Comparison of ENCODE assay signal across 24 cellular contexts in the genomic region with DNA sequence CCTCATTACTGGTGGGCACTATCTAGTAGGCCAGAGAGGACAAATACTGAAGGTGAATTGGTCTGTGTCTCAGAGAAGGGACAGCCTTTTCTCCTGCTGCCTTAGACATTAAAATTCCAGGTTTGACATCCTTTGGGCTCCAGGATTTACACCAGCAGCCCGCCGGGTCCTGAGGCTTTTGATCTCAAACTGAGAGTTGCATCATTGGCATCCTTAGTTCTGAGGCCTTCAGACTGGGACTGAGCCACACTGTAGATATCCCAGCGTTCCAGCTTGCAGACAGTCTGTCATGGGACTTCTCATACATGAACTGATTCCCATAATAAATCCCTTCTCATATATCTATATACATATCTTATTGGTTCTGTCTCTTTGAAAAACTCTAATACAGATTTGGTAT.
"Had no signal": no experiment of that assay in that cellular context is flagged by ENCODE, and none has a peak within 500 bp of the region (broad histone marks: within the 10 kb centered on the region; RNA-seq: fewer than 3 reads in every experiment).

No MANE protein-coding gene starts in this region.

- H3K36me3 ChIP-seq: esophagus muscularis mucosa, left ventricle myocardium inferior, lower lobe of right lung, neural progenitor cell, prostate gland, suprapubic skin, thyroid gland, upper lobe of right lung, vagina had no signal

- H3K9ac ChIP-seq: neural progenitor cell, parathyroid adenoma had no signal

- H3K4me1 ChIP-seq: neural progenitor cell, parathyroid adenoma, prostate gland, upper lobe of right lung had no signal

- H3K4me3 Mint-ChIP-seq: immature natural killer cell, memory B cell, neural progenitor cell had no signal

- H3K27me3 Mint-ChIP-seq: memory B cell had no signal

- H3K4me3 ChIP-seq: coronary artery, esophagus muscularis mucosa, left ventricle myocardium inferior, lower lobe of right lung, neural progenitor cell, prostate gland, skin epidermis, suprapubic skin, thyroid gland, upper lobe of right lung, vagina had no signal

- DNase-seq: effector CD4-positive, alpha-beta T cell; immature natural killer cell; left ventricle myocardium inferior; lower lobe of right lung; midbrain; occipital lobe; retina; stimulated activated CD4-positive, alpha-beta T cell treated with anti-CD3 and anti-CD28 coated beads, Interleukin-2, amount 100 ng/mL, for 48 hours; stimulated activated naive CD8-positive, alpha-beta T cell treated with anti-CD3 and anti-CD28 coated beads, Interleukin-15, Interleukin-2, amounts not matched to agents 100 U/mL and 50 U/mL, for 24 hours; thyroid gland; upper lobe of right lung had no signal

- H3K27me3 ChIP-seq: esophagus muscularis mucosa, neural progenitor cell, suprapubic skin, thyroid gland, upper lobe of right lung, vagina had no signal

- H3K27ac ChIP-seq: coronary artery, esophagus muscularis mucosa, left ventricle myocardium inferior, lower lobe of right lung, neural progenitor cell, parathyroid adenoma, prostate gland, skin epidermis, suprapubic skin, thyroid gland, upper lobe of right lung, vagina had no signal

- H3K79me2 ChIP-seq: parathyroid adenoma had no signal

- H3K9me3 ChIP-seq: esophagus muscularis mucosa, left ventricle myocardium inferior, lower lobe of right lung, prostate gland, suprapubic skin, thyroid gland, upper lobe of right lung, vagina had no signal

- H3K4me2 ChIP-seq: neural progenitor cell had no signal

- FAIRE-seq: endometrium, keratinocyte had no signal

- H3K36me3 Mint-ChIP-seq: neural progenitor cell had no signal

- H3K9me3 Mint-ChIP-seq: immature natural killer cell; natural killer cell treated with Interleukin-12 subunit alpha and Interleukin-12 subunit beta and Interleukin-15 and Interleukin-18, amount 100 ng/mL, for 72 hours; neural progenitor cell had no signal

- H3K27ac Mint-ChIP-seq: immature natural killer cell, memory B cell, neural progenitor cell had no signal

- ATAC-seq: lower lobe of right lung; natural killer cell treated with Interleukin-12 subunit alpha and Interleukin-12 subunit beta and Interleukin-15 and Interleukin-18, amount 100 ng/mL, for 72 hours; sciatic nerve; stimulated activated naive CD8-positive, alpha-beta T cell treated with anti-CD3 and anti-CD28 coated beads, Interleukin-15, Interleukin-2, amounts not matched to agents 100 U/mL and 50 U/mL, for 24 hours; upper lobe of right lung had no signal

- H2AFZ ChIP-seq: neural progenitor cell, parathyroid adenoma had no signal
